10 cellular contexts compared by ENCODE assay signal in the genomic region with DNA sequence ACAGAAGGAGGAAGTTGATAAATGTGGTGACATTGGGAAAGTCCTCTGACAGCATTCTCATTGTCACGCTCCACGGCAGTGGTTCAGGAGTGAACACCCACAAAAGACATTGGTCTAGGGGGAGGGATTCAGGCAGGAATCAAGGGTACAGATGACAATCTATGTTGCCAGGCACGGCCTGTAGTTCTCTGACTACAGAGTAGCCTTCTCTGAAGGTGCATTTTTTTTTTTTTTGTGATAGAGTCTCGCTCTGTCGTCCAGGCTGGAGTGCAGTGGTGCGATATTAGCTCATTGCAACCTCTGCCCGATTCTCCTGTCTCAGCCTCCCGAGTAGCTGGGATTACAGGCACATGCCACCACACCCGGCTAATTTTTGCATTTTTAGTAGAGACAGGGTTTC. TPM values are rescaled to one million over a fixed set of nuclear protein-coding genes. Genes with fewer than 3 reads are reported as not detected.
A peak's percentile ranks its signal among the peaks of the same experiment; 100 is the strongest.
DNase-seq lines count a peak whose midpoint lies in the region; ATAC-seq and TF ChIP-seq lines count a peak whose summit lies in the region.
"Had no signal": no experiment of that assay in that cellular context is flagged by ENCODE, and none has a peak within 500 bp of the region (broad histone marks: within the 10 kb centered on the region; RNA-seq: fewer than 3 reads in every experiment).

No MANE protein-coding gene starts in this region.

- H3K9me2 ChIP-seq in SU-DHL-6 (replicated peaks; ENCODE audit: insufficient read depth, low read length): no peaks in the 10 kb centered on the region

- peak; percentile 73 for DNase-seq in Right ventricle myocardium inferior (ENCODE audit: missing footprints)
- DNase-seq in right atrium auricular region (ENCODE audit: low spot score): no peak
- peak; percentile 15 for DNase-seq in left kidney (ENCODE audit: low read depth, low spot score)
- DNase-seq in ureter (ENCODE audit: low spot score): no peak
- DNase-seq in G401 (ENCODE audit: low spot score): no peak
- no peak for DNase-seq in NCI-H82 treated with DMSO at 0.1 percent for 48 hours (lab: John Stamatoyannopoulos, UW; ENCODE audit: unreplicated experiment)

- ATAC-seq in Right ventricle myocardium inferior (peak; percentile 56), HG03045 (IDR thresholded peaks at IDR 0.05; ENCODE audit: unreplicated experiment) (peak; percentile 51)

- H3K9ac ChIP-seq in SU-DHL-6 (ENCODE audit: low read length): peak overlapping the region; percentile 39

- H3K4me3 ChIP-seq in right atrium auricular region (no peak overlapping the region), SU-DHL-6 (ENCODE audit: insufficient read depth, low read length, poor library complexity, severe bottlenecking) (no peak overlapping the region)

- no peaks in the 10 kb centered on the region for H3K27me3 ChIP-seq in right atrium auricular region
- H3K27me3 ChIP-seq in SU-DHL-6 (ENCODE audit: low read length): no peaks in the 10 kb centered on the region

- H3F3A ChIP-seq in SU-DHL-6 (ENCODE audit: insufficient read depth): peaks cover 25% of the 10 kb centered on the region

- no peaks in the 10 kb centered on the region for H3K36me3 ChIP-seq in right atrium auricular region
- H3K36me3 ChIP-seq in SU-DHL-6 (ENCODE audit: low read length): no peaks in the 10 kb centered on the region

- no peaks in the 10 kb centered on the region for H3K9me3 ChIP-seq in right atrium auricular region
- H3K9me3 ChIP-seq in SU-DHL-6 (ENCODE audit: insufficient read depth, low read length): no peaks in the 10 kb centered on the region
- H3K9me3 ChIP-seq: Caco-2 had no signal

- H3K4me1 ChIP-seq in right atrium auricular region: no peaks in the 10 kb centered on the region

- in situ Hi-C loops in G401 (cut with HindIII; ENCODE audit: low sequenced_read_pairs): no loop called here

- peak overlapping the region; percentile 49 for H3K4me2 ChIP-seq in SU-DHL-6 (ENCODE audit: low read depth, low read length, poor library complexity, severe bottlenecking)

- H2AFZ ChIP-seq in SU-DHL-6 (ENCODE audit: low read depth, low read length, severe bottlenecking): peak overlapping the region; percentile 77

- TF ChIP-seq CTCF in right atrium auricular region (IDR thresholded peaks at IDR 0.05) (no peak), SU-DHL-6 (IDR thresholded peaks at IDR 0.05; ENCODE audit: insufficient read depth, low read length, poor library complexity, severe bottlenecking) (no peak)

- no peaks in the 10 kb centered on the region for H3K79me2 ChIP-seq in SU-DHL-6 (ENCODE audit: insufficient read depth, low read length)

- H3K27ac ChIP-seq in right atrium auricular region: no peak overlapping the region
- peak overlapping the region; percentile 55 for H3K27ac ChIP-seq in SU-DHL-6 (ENCODE audit: low read depth, low read length)
- H3K27ac ChIP-seq: VCaP had no signal

- intact Hi-C loops in Right ventricle myocardium inferior (cut with DNase I): no loop called here

- H4K20me1 ChIP-seq in SU-DHL-6 (ENCODE audit: low read depth, low read length): no peaks in the 10 kb centered on the region

RNA-seq across cellular contexts. Expression of a gene that starts 7.4 kb away (rescaled TPM):
- total RNA-seq in Right ventricle myocardium inferior (59.3 TPM), right atrium auricular region (10 to 100 TPM; 47.8 TPM), ureter (96.9 TPM)
- total RNA-seq in G401 (2014; rRNA removed; shearing (Covaris generic)): 74.5 and 107 TPM in 2 replicates

RNA-seq across cellular contexts. Expression of a gene that starts 12.4 kb away (rescaled TPM):
- total RNA-seq in Right ventricle myocardium inferior (24.2 TPM), right atrium auricular region (10 to 100 TPM; 12.9 to 15.8 TPM), ureter (92.5 TPM)
- 133 and 221 TPM in 2 replicates for total RNA-seq in G401 (2014; rRNA removed; shearing (Covaris generic))

RNA-seq across cellular contexts. Expression of a gene that starts 38.3 kb away (rescaled TPM):
- total RNA-seq in Right ventricle myocardium inferior: 88.4 TPM
- 100 to 1,000 TPM in 1 of 2 donors, 10 to 100 TPM in 1; 60.4 to 174 TPM for total RNA-seq in right atrium auricular region
- 40.6 TPM for total RNA-seq in ureter
- 121 and 145 TPM in 2 replicates for total RNA-seq in G401 (2014; rRNA removed; shearing (Covaris generic))

Comparison
In these comparisons a context has a peak if more than half of its experiments do, and no peak if none do; other contexts are left out.
1. DNase-seq: peak in Right ventricle myocardium inferior (single experiment) and left kidney (single experiment); none in right atrium auricular region (single experiment), ureter (single experiment), G401 (single experiment) and NCI-H82 treated with DMSO at 0.1 percent for 48 hours (single experiment).